Comparison of ENCODE assay signal across 8 cellular contexts in genomic region chrX:41332408-41332987, GRCh38. TPM values are rescaled to one million over a fixed set of nuclear protein-coding genes. Genes with fewer than 3 reads are reported as not detected.
A peak's percentile ranks its signal among the peaks of the same experiment; 100 is the strongest.
DNase-seq lines count a peak whose midpoint lies in the region; ATAC-seq and TF ChIP-seq lines count a peak whose summit lies in the region.

No MANE protein-coding gene starts in this region.

- peaks cover 16% of the 10 kb centered on the region for H3K4me1 ChIP-seq in MM.1S (ENCODE audit: low read length)

- peaks cover 35% of the 10 kb centered on the region for H3K79me2 ChIP-seq in MM.1S (ENCODE audit: low read length)

- H3K9me3 Mint-ChIP-seq in immature natural killer cell = peaks cover 0 to 4% (median 0%) of the 10 kb centered on the region in 6 donors
- no peaks in the 10 kb centered on the region for H3K9me3 Mint-ChIP-seq in stimulated activated effector memory CD8-positive, alpha-beta T cell treated with anti-CD3 and anti-CD28 coated beads, Interleukin-12 subunit alpha, Interleukin-12 subunit beta, amount 100 ng/mL, for 72 hours

- H3K4me2 ChIP-seq in MM.1S (ENCODE audit: low read depth, low read length) = peak overlapping the region; percentile 91

- H3K9ac ChIP-seq in MM.1S (ENCODE audit: low read length) = peak overlapping the region; percentile 100

- H3K27ac ChIP-seq in MM.1S (ENCODE audit: low read length) = peak overlapping the region; percentile 100

- H3K36me3 Mint-ChIP-seq in immature natural killer cell = peaks cover 0 to 2% (median 0%) of the 10 kb centered on the region in 3 donors
- H3K36me3 Mint-ChIP-seq in stimulated activated effector memory CD8-positive, alpha-beta T cell treated with anti-CD3 and anti-CD28 coated beads, Interleukin-12 subunit alpha, Interleukin-12 subunit beta, amount 100 ng/mL, for 72 hours = peaks cover 54% of the 10 kb centered on the region

- H3K27ac Mint-ChIP-seq in immature natural killer cell = peak overlapping the region; percentile 100
- peak overlapping the region; percentile 100 for H3K27ac Mint-ChIP-seq in stimulated activated effector memory CD8-positive, alpha-beta T cell treated with anti-CD3 and anti-CD28 coated beads, Interleukin-12 subunit alpha, Interleukin-12 subunit beta, amount 100 ng/mL, for 72 hours

- TF ChIP-seq CTCF in MM.1S (IDR thresholded peaks at IDR 0.05; ENCODE audit: low read length) = no peak
- TF ChIP-seq CTCF in astrocyte of the cerebellum (IDR thresholded peaks at IDR 0.05; ENCODE audit: low read depth, low read length, missing control alignments) = no peak

- H3K27me3 ChIP-seq in MM.1S (replicated peaks; ENCODE audit: insufficient read depth, low read length) = no peaks in the 10 kb centered on the region

- peaks cover 32% of the 10 kb centered on the region for H3F3A ChIP-seq in MM.1S (ENCODE audit: insufficient read depth, low read length)

- peaks cover 58 to 59% of the 10 kb centered on the region in 2 donors for H3K4me1 Mint-ChIP-seq in immature natural killer cell
- peaks cover 28% of the 10 kb centered on the region for H3K4me1 Mint-ChIP-seq in stimulated activated effector memory CD8-positive, alpha-beta T cell treated with anti-CD3 and anti-CD28 coated beads, Interleukin-12 subunit alpha, Interleukin-12 subunit beta, amount 100 ng/mL, for 72 hours

- DNase-seq in NCI-H1092 treated with DMSO at 0.1 percent for 48 hours (lab: John Stamatoyannopoulos, UW) (peak; percentile 51), NCI-H1092 (lab: John Stamatoyannopoulos, UW) (no peak), MM.1S (peak; percentile 23), astrocyte of the cerebellum (ENCODE audit: low read depth) (no peak), immature natural killer cell (no peak), amniotic stem cell (lab: John Stamatoyannopoulos, UW) (no peak)
- no peak for DNase-seq in stimulated activated effector memory CD8-positive, alpha-beta T cell treated with anti-CD3 and anti-CD28 coated beads, Interleukin-12 subunit alpha, Interleukin-12 subunit beta, amount 100 ng/mL, for 72 hours (ENCODE audit: low spot score in 2 of 2)

- H3K4me3 Mint-ChIP-seq in immature natural killer cell = peak overlapping the region; percentile 98 to 100 (median 99)
- peak overlapping the region; percentile 95 for H3K4me3 Mint-ChIP-seq in stimulated activated effector memory CD8-positive, alpha-beta T cell treated with anti-CD3 and anti-CD28 coated beads, Interleukin-12 subunit alpha, Interleukin-12 subunit beta, amount 100 ng/mL, for 72 hours

- H3K4me3 ChIP-seq in MM.1S (ENCODE audit: low read length) (peak overlapping the region; percentile 95), astrocyte of the cerebellum (ENCODE audit: low read depth, low read length) (peak overlapping the region; percentile 92)

- H3K9me3 ChIP-seq in MM.1S (replicated peaks; ENCODE audit: insufficient read depth, low read length) = no peaks in the 10 kb centered on the region

- H3K36me3 ChIP-seq in MM.1S (replicated peaks; ENCODE audit: insufficient read depth, low read length) = no peaks in the 10 kb centered on the region; the same call in 1 of the 2 replicates

- peaks cover 25% of the 10 kb centered on the region for H4K20me1 ChIP-seq in MM.1S (ENCODE audit: insufficient read depth, low read length)

- no peaks in the 10 kb centered on the region for H3K9me2 ChIP-seq in MM.1S (replicated peaks; ENCODE audit: insufficient read depth, low read length)

- H3K27me3 Mint-ChIP-seq in immature natural killer cell (ENCODE audit: low read depth in 3 of 3) = peaks cover 33 to 38% (median 33%) of the 10 kb centered on the region in 3 donors

- H2AFZ ChIP-seq in MM.1S (ENCODE audit: low read length) = no peak overlapping the region; the same call in 1 of the 2 replicates

- peak; percentile 8 for ATAC-seq in GM21737 (IDR thresholded peaks at IDR 0.05; ENCODE audit: unreplicated experiment)
- peak; percentile 1 for ATAC-seq in stimulated activated effector memory CD8-positive, alpha-beta T cell treated with anti-CD3 and anti-CD28 coated beads, Interleukin-12 subunit alpha, Interleukin-12 subunit beta, amount 100 ng/mL, for 72 hours

- in situ Hi-C loops in astrocyte of the cerebellum (cut with HindIII; ENCODE audit: low sequenced_read_pairs) = no loop called here

RNA-seq across cellular contexts. Expression of gene DDX3X, which starts 1.5 kb away (rescaled TPM):
- 100 to 1,000 TPM; 113 to 214 (median 160) TPM for polyA plus RNA-seq in immature natural killer cell

Comparison
In these comparisons a context has a peak if more than half of its experiments do, and no peak if none do; other contexts are left out.
1. DNase-seq: peak in NCI-H1092 treated with DMSO at 0.1 percent for 48 hours (single experiment) and MM.1S (single experiment); none in NCI-H1092 (single experiment), astrocyte of the cerebellum (single experiment), immature natural killer cell (0 of 3), stimulated activated effector memory CD8-positive, alpha-beta T cell treated with anti-CD3 and anti-CD28 coated beads, Interleukin-12 subunit alpha, Interleukin-12 subunit beta, amount 100 ng/mL, for 72 hours (0 of 2) and amniotic stem cell (single experiment).